ENCODE assay signal across 1 cellular context in the genomic region with DNA sequence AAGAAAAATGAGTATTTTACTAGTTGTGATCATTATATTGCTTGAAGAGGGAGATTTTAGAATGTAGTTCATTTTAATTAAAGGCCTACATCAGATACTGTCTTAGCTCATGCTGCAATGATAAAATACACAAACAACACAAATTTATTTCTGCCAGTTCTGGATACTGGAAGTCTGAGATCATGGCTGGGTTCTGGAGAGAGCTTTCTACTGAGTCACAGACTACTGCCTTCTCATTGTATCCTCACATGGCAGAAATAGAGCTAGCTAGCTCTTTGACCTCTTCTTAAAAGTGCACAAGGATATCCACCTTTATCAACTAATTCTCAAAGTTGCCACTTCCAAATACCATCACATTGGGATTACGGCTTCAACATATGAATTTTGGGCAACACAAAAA.
TF ChIP-seq lines count a peak whose summit lies in the region.

No MANE protein-coding gene starts in this region.

TF ChIP-seq in GM23338, 12 proteins besides CTCF, POLR2A, EP300 and RAD21:
- TF ChIP-seq, protein P1, sequence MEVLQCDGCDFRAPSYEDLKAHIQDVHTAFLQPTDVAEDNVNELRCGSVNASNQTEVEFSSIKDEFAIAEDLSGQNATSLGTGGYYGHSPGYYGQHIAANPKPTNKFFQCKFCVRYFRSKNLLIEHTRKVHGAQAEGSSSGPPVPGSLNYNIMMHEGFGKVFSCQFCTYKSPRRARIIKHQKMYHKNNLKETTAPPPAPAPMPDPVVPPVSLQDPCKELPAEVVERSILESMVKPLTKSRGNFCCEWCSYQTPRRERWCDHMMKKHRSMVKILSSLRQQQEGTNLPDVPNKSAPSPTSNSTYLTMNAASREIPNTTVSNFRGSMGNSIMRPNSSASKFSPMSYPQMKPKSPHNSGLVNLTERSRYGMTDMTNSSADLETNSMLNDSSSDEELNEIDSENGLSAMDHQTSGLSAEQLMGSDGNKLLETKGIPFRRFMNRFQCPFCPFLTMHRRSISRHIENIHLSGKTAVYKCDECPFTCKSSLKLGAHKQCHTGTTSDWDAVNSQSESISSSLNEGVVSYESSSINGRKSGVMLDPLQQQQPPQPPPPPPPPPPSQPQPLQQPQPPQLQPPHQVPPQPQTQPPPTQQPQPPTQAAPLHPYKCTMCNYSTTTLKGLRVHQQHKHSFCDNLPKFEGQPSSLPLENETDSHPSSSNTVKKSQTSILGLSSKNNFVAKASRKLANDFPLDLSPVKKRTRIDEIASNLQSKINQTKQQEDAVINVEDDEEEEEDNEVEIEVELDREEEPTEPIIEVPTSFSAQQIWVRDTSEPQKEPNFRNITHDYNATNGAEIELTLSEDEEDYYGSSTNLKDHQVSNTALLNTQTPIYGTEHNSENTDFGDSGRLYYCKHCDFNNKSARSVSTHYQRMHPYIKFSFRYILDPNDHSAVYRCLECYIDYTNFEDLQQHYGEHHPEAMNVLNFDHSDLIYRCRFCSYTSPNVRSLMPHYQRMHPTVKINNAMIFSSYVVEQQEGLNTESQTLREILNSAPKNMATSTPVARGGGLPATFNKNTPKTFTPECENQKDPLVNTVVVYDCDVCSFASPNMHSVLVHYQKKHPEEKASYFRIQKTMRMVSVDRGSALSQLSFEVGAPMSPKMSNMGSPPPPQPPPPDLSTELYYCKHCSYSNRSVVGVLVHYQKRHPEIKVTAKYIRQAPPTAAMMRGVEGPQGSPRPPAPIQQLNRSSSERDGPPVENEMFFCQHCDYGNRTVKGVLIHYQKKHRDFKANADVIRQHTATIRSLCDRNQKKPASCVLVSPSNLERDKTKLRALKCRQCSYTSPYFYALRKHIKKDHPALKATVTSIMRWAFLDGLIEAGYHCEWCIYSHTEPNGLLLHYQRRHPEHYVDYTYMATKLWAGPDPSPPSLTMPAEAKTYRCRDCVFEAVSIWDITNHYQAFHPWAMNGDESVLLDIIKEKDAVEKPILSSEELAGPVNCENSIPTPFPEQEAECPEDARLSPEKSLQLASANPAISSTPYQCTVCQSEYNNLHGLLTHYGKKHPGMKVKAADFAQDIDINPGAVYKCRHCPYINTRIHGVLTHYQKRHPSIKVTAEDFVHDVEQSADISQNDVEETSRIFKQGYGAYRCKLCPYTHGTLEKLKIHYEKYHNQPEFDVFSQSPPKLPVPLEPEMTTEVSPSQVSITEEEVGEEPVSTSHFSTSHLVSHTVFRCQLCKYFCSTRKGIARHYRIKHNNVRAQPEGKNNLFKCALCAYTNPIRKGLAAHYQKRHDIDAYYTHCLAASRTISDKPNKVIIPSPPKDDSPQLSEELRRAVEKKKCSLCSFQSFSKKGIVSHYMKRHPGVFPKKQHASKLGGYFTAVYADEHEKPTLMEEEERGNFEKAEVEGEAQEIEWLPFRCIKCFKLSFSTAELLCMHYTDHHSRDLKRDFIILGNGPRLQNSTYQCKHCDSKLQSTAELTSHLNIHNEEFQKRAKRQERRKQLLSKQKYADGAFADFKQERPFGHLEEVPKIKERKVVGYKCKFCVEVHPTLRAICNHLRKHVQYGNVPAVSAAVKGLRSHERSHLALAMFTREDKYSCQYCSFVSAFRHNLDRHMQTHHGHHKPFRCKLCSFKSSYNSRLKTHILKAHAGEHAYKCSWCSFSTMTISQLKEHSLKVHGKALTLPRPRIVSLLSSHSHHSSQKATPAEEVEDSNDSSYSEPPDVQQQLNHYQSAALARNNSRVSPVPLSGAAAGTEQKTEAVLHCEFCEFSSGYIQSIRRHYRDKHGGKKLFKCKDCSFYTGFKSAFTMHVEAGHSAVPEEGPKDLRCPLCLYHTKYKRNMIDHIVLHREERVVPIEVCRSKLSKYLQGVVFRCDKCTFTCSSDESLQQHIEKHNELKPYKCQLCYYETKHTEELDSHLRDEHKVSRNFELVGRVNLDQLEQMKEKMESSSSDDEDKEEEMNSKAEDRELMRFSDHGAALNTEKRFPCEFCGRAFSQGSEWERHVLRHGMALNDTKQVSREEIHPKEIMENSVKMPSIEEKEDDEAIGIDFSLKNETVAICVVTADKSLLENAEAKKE (CRISPR knock-in tag; IDR thresholded peaks at IDR 0.05), result no peak
- TF ChIP-seq JUNB (IDR thresholded peaks at IDR 0.05; ENCODE audit: unreplicated experiment), result no peak
TF ChIP-seq in GM23338: peak in this region for 0.
